9 cellular contexts compared by ENCODE assay signal in the genomic region with DNA sequence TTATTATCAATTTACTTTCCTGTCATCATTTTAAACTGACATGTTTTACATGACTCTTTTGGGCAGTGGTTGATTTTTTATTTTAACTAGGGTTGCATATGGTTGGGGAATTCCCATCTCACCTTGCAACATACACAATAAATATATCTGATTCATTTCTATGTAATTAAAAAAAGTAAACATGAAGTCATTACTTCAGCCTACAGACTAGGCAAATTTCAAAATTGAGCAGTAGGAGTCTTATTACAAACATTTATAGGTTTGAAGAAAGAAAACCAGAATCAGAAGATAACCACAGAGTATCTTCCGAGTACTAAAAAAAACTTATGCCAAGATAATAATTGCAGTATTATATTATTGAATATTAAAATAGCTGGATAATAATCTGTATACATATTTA.
"Had no signal": no experiment of that assay in that cellular context is flagged by ENCODE, and none has a peak within 500 bp of the region (broad histone marks: within the 10 kb centered on the region; RNA-seq: fewer than 3 reads in every experiment).

No MANE protein-coding gene starts in this region.

- H3K4me2 ChIP-seq: GM23338 had no signal

- H3K4me3 ChIP-seq: GM23338 had no signal

- ATAC-seq: GM23338, HepG2 had no signal

- H3K27ac ChIP-seq: HL-60 had no signal

- FAIRE-seq: H1, H54, HepG2 had no signal

- H2AFZ ChIP-seq: GM23338 had no signal

- DNase-seq: H9, HCEC 1CT, HFFc6, KBM-7 had no signal
